In the genomic region with DNA sequence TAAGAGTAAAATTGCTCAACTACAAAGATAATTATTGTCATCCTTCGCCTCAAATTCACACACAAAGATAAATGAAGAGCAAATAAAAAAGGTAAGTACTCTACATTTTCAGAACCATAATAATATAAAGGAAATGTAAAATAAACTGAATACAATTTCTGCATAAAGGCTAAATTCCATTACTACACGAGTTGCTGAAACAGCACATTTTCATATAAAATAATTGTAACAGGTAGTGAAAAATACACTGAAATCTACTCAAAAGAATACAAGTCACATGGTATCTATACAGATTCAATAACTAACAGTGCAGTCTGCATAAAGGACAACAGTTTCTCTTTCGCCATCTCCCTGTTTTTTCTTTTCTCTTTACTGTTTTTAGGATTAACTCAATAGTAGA, we compare ENCODE assay signal across 36 cellular contexts.
"Had no signal": no experiment of that assay in that cellular context is flagged by ENCODE, and none has a peak within 500 bp of the region (broad histone marks: within the 10 kb centered on the region; RNA-seq: fewer than 3 reads in every experiment).

No MANE protein-coding gene starts in this region.

- H3K27ac ChIP-seq: adrenal gland, body of pancreas, brain microvascular endothelial cell, breast epithelium, VCaP had no signal

- H3K4me3 ChIP-seq: adrenal gland, body of pancreas, breast epithelium had no signal

- H3K4me3 Mint-ChIP-seq: activated B cell treated with CpG ODN at 0.5 μM for 24 hours; activated CD4-positive, alpha-beta memory T cell treated with anti-CD3 and anti-CD28 coated beads for 36 hours; activated CD4-positive, alpha-beta T cell treated with anti-CD3 and anti-CD28 coated beads, Interleukin-2, amount 10 ng/mL, durations not matched to agents 24 days and 14 days; activated CD8-positive, alpha-beta T cell treated with anti-CD3 and anti-CD28 coated beads for 36 hours; activated naive CD4-positive, alpha-beta T cell treated with anti-CD3 and anti-CD28 coated beads for 36 hours; activated naive CD8-positive, alpha-beta T cell treated with anti-CD3 and anti-CD28 coated beads for 36 hours; activated T-cell treated with anti-CD3 and anti-CD28 coated beads, Interleukin-2, amount 50 U/mL, for 4 hours; activated T-cell treated with anti-CD3 and anti-CD28 coated beads, Interleukin-2, amount 50 U/mL, for 72 hours; activated T-helper 1 cell treated with anti-CD3 and anti-CD28 coated beads, Interleukin-12 subunit alpha, Interleukin-12 subunit beta, Interleukin-2, Interleukin-4 antibody, amounts not matched to agents 30 ng/mL and 10 ng/mL and 1 ng/mL, durations not matched to agents 14 hours and 24 hours and 36 hours; activated T-helper 17 cell treated with anti-CD3 and anti-CD28 coated beads, Interleukin-2, amount 50 U/mL, for 72 hours; T-helper 1 cell treated with Interleukin-12 subunit alpha and Interleukin-12 subunit beta and Interleukin-4 antibody, amounts not matched to agents 30 μg/mL and 1 μg/mL, for 36 hours; T-helper 2 cell treated with Interferon-gamma antibody and Interleukin-4, amounts not matched to agents 5 μg/mL and 100 μg/mL, for 36 hours had no signal

- H3K36me3 ChIP-seq: adrenal gland, brain microvascular endothelial cell, breast epithelium had no signal

- DNase-seq: activated B cell treated with CpG ODN at 0.5 μM for 24 hours; activated CD4-positive, alpha-beta memory T cell treated with anti-CD3 and anti-CD28 coated beads for 36 hours; activated CD4-positive, alpha-beta T cell treated with anti-CD3 and anti-CD28 coated beads for 4 hours; activated CD4-positive, alpha-beta T cell treated with anti-CD3 and anti-CD28 coated beads, Interleukin-2, amount 10 ng/mL, durations not matched to agents 24 days and 14 days; activated CD4-positive, alpha-beta T cell treated with anti-CD3 and anti-CD28 coated beads, Interleukin-2, amount 50 U/mL, for 1 hour; activated CD4-positive, alpha-beta T cell treated with anti-CD3 and anti-CD28 coated beads, Interleukin-2, amount 50 U/mL, for 4 hours; activated CD4-positive, CD25-positive, alpha-beta regulatory T cell treated with anti-CD3 and anti-CD28 coated beads, Interleukin-2, amount 50 U/mL, for 72 hours; activated CD8-positive, alpha-beta memory T cell treated with anti-CD3 and anti-CD28 coated beads, Interleukin-2, amount 50 U/mL, for 4 hours; activated CD8-positive, alpha-beta T cell treated with anti-CD3 and anti-CD28 coated beads for 36 hours; activated effector memory CD4-positive, alpha-beta T cell treated with anti-CD3 and anti-CD28 coated beads, Interleukin-2, amount 50 U/mL, for 16 hours; activated gamma-delta T cell treated with Interleukin-2 at 50 U/mL for 16 hours; activated naive CD4-positive, alpha-beta T cell; activated naive CD4-positive, alpha-beta T cell treated with anti-CD3 and anti-CD28 coated beads for 36 hours; activated naive CD4-positive, alpha-beta T cell treated with anti-CD3 and anti-CD28 coated beads, Interleukin-2, amount 50 U/mL, for 16 hours; activated naive CD8-positive, alpha-beta T cell treated with anti-CD3 and anti-CD28 coated beads for 36 hours; activated T-cell treated with anti-CD3 and anti-CD28 coated beads for 4 hours; activated T-cell treated with anti-CD3 and anti-CD28 coated beads, Interleukin-2, amount 50 U/mL, for 1 hour; activated T-cell treated with anti-CD3 and anti-CD28 coated beads, Interleukin-2, amount 50 U/mL, for 4 hours; activated T-cell treated with anti-CD3 and anti-CD28 coated beads, Interleukin-2, amount 50 U/mL, for 72 hours; adrenal gland; amniotic stem cell; aorta; body of pancreas; brain microvascular endothelial cell; central memory CD4-positive, alpha-beta T cell; T-helper 2 cell; T-helper 9 cell had no signal

- H3K9me3 ChIP-seq: adrenal gland, body of pancreas, breast epithelium had no signal

- H3K27me3 Mint-ChIP-seq: activated B cell treated with CpG ODN at 0.5 μM for 24 hours; activated CD4-positive, alpha-beta memory T cell treated with anti-CD3 and anti-CD28 coated beads for 36 hours; activated CD4-positive, alpha-beta T cell treated with anti-CD3 and anti-CD28 coated beads, Interleukin-2, amount 10 ng/mL, durations not matched to agents 24 days and 14 days; activated CD8-positive, alpha-beta T cell treated with anti-CD3 and anti-CD28 coated beads for 36 hours; activated naive CD8-positive, alpha-beta T cell treated with anti-CD3 and anti-CD28 coated beads for 36 hours; activated T-helper 17 cell treated with anti-CD3 and anti-CD28 coated beads, Interleukin-2, amount 50 U/mL, for 72 hours had no signal

- H3K27ac Mint-ChIP-seq: activated B cell treated with CpG ODN at 0.5 μM for 24 hours; activated CD4-positive, alpha-beta memory T cell treated with anti-CD3 and anti-CD28 coated beads for 36 hours; activated CD4-positive, alpha-beta T cell treated with anti-CD3 and anti-CD28 coated beads, Interleukin-2, amount 10 ng/mL, durations not matched to agents 24 days and 14 days; activated CD8-positive, alpha-beta T cell treated with anti-CD3 and anti-CD28 coated beads for 36 hours; activated naive CD4-positive, alpha-beta T cell treated with anti-CD3 and anti-CD28 coated beads for 36 hours; activated naive CD4-positive, alpha-beta T cell treated with anti-CD3 and anti-CD28 coated beads, Interleukin-2, amount 50 U/mL, for 72 hours; activated naive CD8-positive, alpha-beta T cell treated with anti-CD3 and anti-CD28 coated beads for 36 hours; activated T-cell treated with anti-CD3 and anti-CD28 coated beads, Interleukin-2, amount 50 U/mL, for 72 hours; activated T-helper 1 cell treated with anti-CD3 and anti-CD28 coated beads, Interleukin-12 subunit alpha, Interleukin-12 subunit beta, Interleukin-2, Interleukin-4 antibody, amounts not matched to agents 30 ng/mL and 10 ng/mL and 1 ng/mL, durations not matched to agents 14 hours and 24 hours and 36 hours; activated T-helper 17 cell treated with anti-CD3 and anti-CD28 coated beads, Interleukin-2, amount 50 U/mL, for 72 hours; T-helper 1 cell treated with Interleukin-12 subunit alpha and Interleukin-12 subunit beta and Interleukin-4 antibody, amounts not matched to agents 30 μg/mL and 1 μg/mL, for 36 hours; T-helper 2 cell treated with Interferon-gamma antibody and Interleukin-4, amounts not matched to agents 5 μg/mL and 100 μg/mL, for 36 hours had no signal

- H3K27me3 ChIP-seq: adrenal gland, body of pancreas, brain microvascular endothelial cell, breast epithelium had no signal

- H3K9me3 Mint-ChIP-seq: activated B cell treated with CpG ODN at 0.5 μM for 24 hours; activated CD4-positive, alpha-beta memory T cell treated with anti-CD3 and anti-CD28 coated beads for 36 hours; activated CD8-positive, alpha-beta T cell treated with anti-CD3 and anti-CD28 coated beads for 36 hours; activated T-helper 17 cell treated with anti-CD3 and anti-CD28 coated beads, Interleukin-2, amount 50 U/mL, for 72 hours; T-helper 2 cell treated with Interferon-gamma antibody and Interleukin-4, amounts not matched to agents 5 μg/mL and 100 μg/mL, for 36 hours had no signal

- ATAC-seq: activated CD8-positive, alpha-beta T cell treated with anti-CD3 and anti-CD28 coated beads for 36 hours; activated naive CD4-positive, alpha-beta T cell treated with anti-CD3 and anti-CD28 coated beads, Interleukin-2, amount 50 U/mL, for 72 hours; activated T-cell treated with anti-CD3 and anti-CD28 coated beads, Interleukin-2, amount 50 U/mL, for 4 hours; activated T-cell treated with anti-CD3 and anti-CD28 coated beads, Interleukin-2, amount 50 U/mL, for 72 hours; activated T-helper 17 cell treated with anti-CD3 and anti-CD28 coated beads, Interleukin-2, amount 50 U/mL, for 72 hours; body of pancreas had no signal

- H3K4me1 Mint-ChIP-seq: activated naive CD8-positive, alpha-beta T cell treated with anti-CD3 and anti-CD28 coated beads for 36 hours; activated T-helper 17 cell treated with anti-CD3 and anti-CD28 coated beads, Interleukin-2, amount 50 U/mL, for 72 hours had no signal

- FAIRE-seq: astrocyte, TTC549 had no signal

- H3K4me1 ChIP-seq: adrenal gland, body of pancreas, breast epithelium had no signal
